ENCODE assay signal across 18 cellular contexts in genomic region chr5:53936481-53937352, GRCh38.
DNase-seq lines count a peak whose midpoint lies in the region; ATAC-seq and TF ChIP-seq lines count a peak whose summit lies in the region.
"Had no signal": no experiment of that assay in that cellular context is flagged by ENCODE, and none has a peak within 500 bp of the region (broad histone marks: within the 10 kb centered on the region; RNA-seq: fewer than 3 reads in every experiment).

No MANE protein-coding gene starts in this region.

- DNase-seq in EL: peak; percentile 29
- peak; percentile 46 for DNase-seq in adipocyte (ENCODE audit: low read depth)
- peak in 4 of 5 donors; percentile 12 to 54 (median 28) for DNase-seq in heart left ventricle
- no peak for DNase-seq in sciatic nerve (ENCODE audit: low spot score)
- no peak for DNase-seq in vagina (ENCODE audit: extremely low spot score in 2 of 2)
- no peak for DNase-seq in NCI-H2107 treated with DMSO at 0.1 percent for 48 hours (lab: John Stamatoyannopoulos, UW; ENCODE audit: unreplicated experiment)
- DNase-seq in SKM-1 (lab: John Stamatoyannopoulos, UW; ENCODE audit: unreplicated experiment): no peak
- DNase-seq: activated CD4-positive, alpha-beta T cell treated with anti-CD3 and anti-CD28 coated beads for 48 hours; activated CD8-positive, alpha-beta memory T cell treated with anti-CD3 and anti-CD28 coated beads, Interleukin-2, amount 50 U/mL, for 48 hours; activated gamma-delta T cell; amygdala; Caco-2; effector memory CD4-positive, alpha-beta T cell; foreskin keratinocyte; NCI-H1417 treated with DMSO at 0.1 percent for 48 hours; RPMI8226; stimulated activated naive CD8-positive, alpha-beta T cell treated with anti-CD3 and anti-CD28 coated beads, Interleukin-15, Interleukin-2, amounts not matched to agents 100 U/mL and 50 U/mL, for 24 hours had no signal

- ATAC-seq in heart left ventricle (peak; percentile 56 to 77 (median 74)), sciatic nerve (peak; percentile 88), HG02938 (IDR thresholded peaks at IDR 0.05; ENCODE audit: unreplicated experiment) (no peak)
- ATAC-seq: foreskin keratinocyte; stimulated activated naive CD8-positive, alpha-beta T cell treated with anti-CD3 and anti-CD28 coated beads, Interleukin-15, Interleukin-2, amounts not matched to agents 100 U/mL and 50 U/mL, for 24 hours had no signal

- H3K27me3 ChIP-seq in adipocyte (replicated peaks; ENCODE audit: control insufficient read depth, insufficient read depth, low read length) (no peaks in the 10 kb centered on the region), heart left ventricle (no peaks in the 10 kb centered on the region), vagina (no peaks in the 10 kb centered on the region)
- H3K27me3 ChIP-seq: foreskin keratinocyte had no signal

- H3K9me3 ChIP-seq in adipocyte (ENCODE audit: control insufficient read depth, low read length) (no peaks in the 10 kb centered on the region), heart left ventricle (peaks cover 0 to 3% (median 0%) of the 10 kb centered on the region in 12 donors), vagina (no peaks in the 10 kb centered on the region)
- H3K9me3 ChIP-seq: Caco-2 had no signal

- H3K36me3 ChIP-seq in adipocyte (ENCODE audit: control insufficient read depth, insufficient read depth, low read length, severe bottlenecking) (no peaks in the 10 kb centered on the region), heart left ventricle (peaks cover 0 to 5% (median 0%) of the 10 kb centered on the region in 9 donors), vagina (no peaks in the 10 kb centered on the region)

- H3K27ac ChIP-seq in heart left ventricle (no peak overlapping the region), vagina (no peak overlapping the region)
- H3K27ac ChIP-seq: foreskin keratinocyte had no signal

- no peak for TF ChIP-seq CTCF in heart left ventricle (IDR thresholded peaks at IDR 0.05)
- TF ChIP-seq CTCF in vagina (IDR thresholded peaks at IDR 0.05): no peak

- peak overlapping the region; percentile 59 for H3K4me3 ChIP-seq in adipocyte (ENCODE audit: low read length)
- H3K4me3 ChIP-seq in heart left ventricle: no peak overlapping the region
- H3K4me3 ChIP-seq in vagina: no peak overlapping the region

- H3K9ac ChIP-seq in adipocyte (ENCODE audit: low read length): peak overlapping the region; percentile 67

- WGBS in heart left ventricle, 4 donors: 31 to 36% (median 35%) methylated on average over 7 of the region's 7 CpGs

- peaks cover 55% of the 10 kb centered on the region for H3K4me1 ChIP-seq in adipocyte (ENCODE audit: control insufficient read depth, insufficient read depth, low read length)
- peaks cover 0 to 36% (median 17%) of the 10 kb centered on the region in 12 donors for H3K4me1 ChIP-seq in heart left ventricle
- H3K4me1 ChIP-seq in vagina: no peaks in the 10 kb centered on the region
- H3K4me1 ChIP-seq: Caco-2 had no signal

- TF ChIP-seq POLR2A in heart left ventricle (IDR thresholded peaks at IDR 0.05): no peak
- TF ChIP-seq POLR2A in vagina (IDR thresholded peaks at IDR 0.05): no peak

- intact Hi-C loops in heart left ventricle (cut with DNase I): loop anchor here in 2 of 10 donors (1.0 to 5.0 kb wide), 3 partner anchors 34 to 36 kb away; no protein-coding TSS in a partner anchor
- intact Hi-C loops in sciatic nerve (cut with DNase I): no loop called here
- intact Hi-C loops in vagina (cut with DNase I): no loop called here

Comparison
In these comparisons a context has a peak if more than half of its experiments do, and no peak if none do; other contexts are left out.
1. DNase-seq: peak in EL (single experiment), adipocyte (single experiment) and heart left ventricle (4 of 5); none in sciatic nerve (single experiment), vagina (0 of 2), NCI-H2107 treated with DMSO at 0.1 percent for 48 hours (single experiment) and SKM-1 (single experiment).